8 cellular contexts compared by ENCODE assay signal in the genomic region with DNA sequence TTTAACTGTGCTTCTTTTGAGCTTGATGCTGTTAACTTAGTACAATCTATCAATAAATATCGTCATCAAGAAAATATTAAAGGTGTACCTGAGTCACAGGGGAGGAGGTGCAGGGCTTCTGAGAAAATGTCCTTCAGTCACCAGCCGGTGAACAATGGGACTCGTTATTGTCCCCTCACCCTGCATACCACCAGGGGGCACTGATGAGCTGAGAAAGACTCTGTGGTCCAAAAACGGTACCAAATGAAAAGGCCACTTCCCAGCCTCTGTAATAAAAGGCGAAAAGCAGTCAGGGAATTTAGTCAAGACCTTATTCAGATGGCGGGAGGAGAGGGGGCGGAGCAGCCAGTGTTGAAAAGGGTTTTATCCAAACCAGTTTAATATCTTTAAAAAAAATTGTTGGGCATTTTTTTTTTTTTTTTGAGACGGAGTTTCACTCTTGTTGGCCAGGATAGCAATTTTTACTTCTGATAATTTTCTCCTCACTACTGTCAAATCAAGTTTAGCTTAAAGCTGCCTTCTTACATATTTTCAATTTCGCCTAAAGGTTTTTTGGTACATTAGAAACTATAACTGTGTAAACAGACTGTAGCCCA.
DNase-seq lines count a peak whose midpoint lies in the region; ATAC-seq and TF ChIP-seq lines count a peak whose summit lies in the region.

No MANE protein-coding gene starts in this region.

- peak; percentile 89 for TF ChIP-seq CTCF in astrocyte of the cerebellum (IDR thresholded peaks at IDR 0.05; ENCODE audit: low read depth, low read length, missing control alignments)

- DNase-seq in Right ventricle myocardium superior (peak; percentile 56), Right ventricle myocardium inferior (ENCODE audit: missing footprints) (no peak), NCI-H774 (lab: John Stamatoyannopoulos, UW) (peak; percentile 47), astrocyte of the cerebellum (ENCODE audit: low read depth) (peak; percentile 22), iPS-NIHi7 (ENCODE audit: extremely low spot score) (peak; percentile 83)
- peak; percentile 39 for DNase-seq in stimulated activated CD4-positive, alpha-beta T cell treated with anti-CD3 and anti-CD28 coated beads, Interleukin-4, amount 100 ng/mL, for 1 hour

- intact Hi-C loops in Right ventricle myocardium superior (cut with DNase I) (no loop called here), Right ventricle myocardium inferior (cut with DNase I) (no loop called here)

- peak; percentile 66 for ATAC-seq in Right ventricle myocardium superior (ENCODE audit: poor library complexity)
- ATAC-seq in Right ventricle myocardium inferior, result no peak
- ATAC-seq in HG02870 (IDR thresholded peaks at IDR 0.05; ENCODE audit: unreplicated experiment), result peak; percentile 81
- ATAC-seq in HG03135 (IDR thresholded peaks at IDR 0.05; ENCODE audit: unreplicated experiment), result no peak

- H3K4me3 ChIP-seq in astrocyte of the cerebellum (ENCODE audit: low read depth, low read length), result no peak overlapping the region

- in situ Hi-C loops in astrocyte of the cerebellum (cut with HindIII; ENCODE audit: low sequenced_read_pairs), result no loop called here

Comparison
In these comparisons a context has a peak if more than half of its experiments do, and no peak if none do; other contexts are left out.
1. ATAC-seq: peak in Right ventricle myocardium superior (single experiment) and HG02870 (single experiment); none in Right ventricle myocardium inferior (single experiment) and HG03135 (single experiment).